Comparison of ENCODE assay signal across 1 cellular context in genomic region chr12:54279632-54280400, GRCh38.
A peak's percentile ranks its signal among the peaks of the same experiment; 100 is the strongest.
TF ChIP-seq lines count a peak whose summit lies in the region.

Gene CBX5 (minus strand): TSS chr12:54280122. CDS start chr12:54257650, 22,472 bp downstream.

TF ChIP-seq in GM12878, 131 proteins besides CTCF, POLR2A, EP300 and RAD21 (continued from another document):
- TF ChIP-seq ZBTB40 (IDR thresholded peaks at IDR 0.05; ENCODE audit: borderline replicate concordance) = no peak
- TF ChIP-seq GATAD2B (conservative IDR thresholded peaks at IDR 0.05; ENCODE audit: low read depth) = peak; percentile 51; the same call in 1 of the 2 replicates
- TF ChIP-seq MTA3 (IDR thresholded peaks at IDR 0.05; ENCODE audit: borderline replicate concordance, low read length) = no peak
- TF ChIP-seq JUND (IDR thresholded peaks at IDR 0.05; ENCODE audit: low read depth, low read length) = no peak
- peak; percentile 66 for TF ChIP-seq CEBPZ (IDR thresholded peaks at IDR 0.05; ENCODE audit: low read depth, low read length)
- peak; percentile 92 for TF ChIP-seq MAX (IDR thresholded peaks at IDR 0.05; ENCODE audit: low read depth, low read length)
- no peak for TF ChIP-seq ZNF274 (IDR thresholded peaks at IDR 0.05; ENCODE audit: insufficient read depth, insufficient read length)
- TF ChIP-seq CBX5 (IDR thresholded peaks at IDR 0.05; ENCODE audit: low read depth) = no peak
- TF ChIP-seq FOXK2 (IDR thresholded peaks at IDR 0.05) = no peak
- TF ChIP-seq E2F8 (IDR thresholded peaks at IDR 0.05; ENCODE audit: low read depth, partially characterized antibody) = peak; percentile 86
- 0 out of 2 replicates have a peak, but pooled peaks have one; percentile 18 for TF ChIP-seq ZNF207 (IDR thresholded peaks at IDR 0.05; ENCODE audit: borderline replicate concordance)
- TF ChIP-seq IKZF2 (IDR thresholded peaks at IDR 0.05) = peak; percentile 3 to 99; a peak in 3 of 4 replicates
- 0 out of 2 replicates have a peak, but pooled peaks have one; percentile 15 for TF ChIP-seq NR2C1 (IDR thresholded peaks at IDR 0.05)
- peak; percentile 29; the same call in 1 of the 2 replicates for TF ChIP-seq CREM (IDR thresholded peaks at IDR 0.05; ENCODE audit: low read depth)
- no peak for TF ChIP-seq PRDM15 (CRISPR knock-in tag; IDR thresholded peaks at IDR 0.05)
- TF ChIP-seq RELB (IDR thresholded peaks at IDR 0.05; ENCODE audit: low read depth) = peak; percentile 16; the same call in 1 of the 2 replicates
- no peak for TF ChIP-seq RBBP5 (conservative IDR thresholded peaks at IDR 0.05)
- no peak for TF ChIP-seq ELK1 (IDR thresholded peaks at IDR 0.05; ENCODE audit: low read depth, low read length)
- no peak for TF ChIP-seq SKIL (IDR thresholded peaks at IDR 0.05; ENCODE audit: low read depth, poor library complexity, severe bottlenecking)
- TF ChIP-seq EED (IDR thresholded peaks at IDR 0.05; ENCODE audit: low read depth) = peak; percentile 98
- TF ChIP-seq IKZF1 (conservative IDR thresholded peaks at IDR 0.05) = peak; percentile 100
- TF ChIP-seq ATF3 (IDR thresholded peaks at IDR 0.05; ENCODE audit: borderline replicate concordance, extremely low read depth, low read depth, low read length) = 0 out of 2 replicates have a peak, but pooled peaks have one; percentile 18
- TF ChIP-seq CEBPB (IDR thresholded peaks at IDR 0.05; ENCODE audit: borderline replicate concordance in 1 of 2, low read depth in 2 of 2, low read length in 2 of 2) = no peak
- TF ChIP-seq TCF3 (IDR thresholded peaks at IDR 0.05; ENCODE audit: borderline replicate concordance, insufficient read depth, low read depth, low read length) = no peak
- TF ChIP-seq E4F1 (IDR thresholded peaks at IDR 0.05; ENCODE audit: borderline replicate concordance, partially characterized antibody) = peak; percentile 44
- no peak for TF ChIP-seq SUPT20H (IDR thresholded peaks at IDR 0.05; ENCODE audit: borderline replicate concordance, control insufficient read depth, low read depth, low read length)
- TF ChIP-seq SMAD5 (IDR thresholded peaks at IDR 0.05; ENCODE audit: low read depth) = peak; percentile 49; the same call in 1 of the 2 replicates
